1 cellular context compared by ENCODE assay signal in the genomic region with DNA sequence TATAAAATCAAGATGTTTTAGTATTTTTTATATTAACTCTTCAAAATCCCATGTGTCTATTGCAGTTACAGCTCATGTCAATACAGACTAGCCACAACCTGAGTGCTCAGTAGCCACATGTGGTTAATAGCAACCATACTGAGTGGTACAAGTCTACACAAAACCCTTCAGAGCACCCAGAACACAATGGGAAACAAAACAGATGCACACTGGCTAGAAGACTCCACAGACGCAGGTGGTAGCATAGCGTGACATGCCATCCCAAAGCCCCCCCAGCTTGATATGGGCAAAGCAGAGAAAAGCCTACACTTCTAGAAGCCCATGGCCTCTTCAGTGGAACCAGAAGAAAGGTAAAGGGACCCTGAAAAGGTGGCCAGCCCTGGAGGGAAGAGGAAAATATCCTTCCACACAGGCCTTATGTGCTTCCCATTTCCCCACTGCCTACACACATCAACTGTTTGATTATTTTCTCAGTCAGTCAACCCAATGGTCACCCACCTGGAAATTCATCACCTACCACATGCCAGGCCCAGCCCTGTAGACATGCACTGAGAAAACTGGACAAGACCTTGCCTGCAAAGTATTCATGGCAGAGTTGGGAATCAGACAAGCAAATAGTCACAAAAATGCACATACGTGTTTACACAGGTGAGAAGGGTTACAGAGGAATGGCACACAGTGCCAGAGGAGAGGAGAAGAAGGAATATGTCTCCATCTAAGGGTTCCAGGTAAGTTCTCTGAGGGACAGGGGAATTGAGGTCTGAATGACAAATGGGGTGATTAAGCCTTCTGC.
TF ChIP-seq lines count a peak whose summit lies in the region.

No MANE protein-coding gene starts in this region.

TF ChIP-seq in WTC11, 78 proteins besides CTCF, POLR2A, EP300 and RAD21 (continued from another document):
- TF ChIP-seq, protein P1, sequence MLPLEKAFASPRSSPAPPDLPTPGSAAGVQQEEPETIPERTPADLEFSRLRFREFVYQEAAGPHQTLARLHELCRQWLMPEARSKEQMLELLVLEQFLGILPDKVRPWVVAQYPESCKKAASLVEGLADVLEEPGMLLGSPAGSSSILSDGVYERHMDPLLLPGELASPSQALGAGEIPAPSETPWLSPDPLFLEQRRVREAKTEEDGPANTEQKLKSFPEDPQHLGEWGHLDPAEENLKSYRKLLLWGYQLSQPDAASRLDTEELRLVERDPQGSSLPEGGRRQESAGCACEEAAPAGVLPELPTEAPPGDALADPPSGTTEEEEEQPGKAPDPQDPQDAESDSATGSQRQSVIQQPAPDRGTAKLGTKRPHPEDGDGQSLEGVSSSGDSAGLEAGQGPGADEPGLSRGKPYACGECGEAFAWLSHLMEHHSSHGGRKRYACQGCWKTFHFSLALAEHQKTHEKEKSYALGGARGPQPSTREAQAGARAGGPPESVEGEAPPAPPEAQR (CRISPR knock-in tag; IDR thresholded peaks at IDR 0.05), result no peak
TF ChIP-seq in WTC11: peak in this region for 0.
